Comparison of ENCODE assay signal across 29 cellular contexts in the genomic region with DNA sequence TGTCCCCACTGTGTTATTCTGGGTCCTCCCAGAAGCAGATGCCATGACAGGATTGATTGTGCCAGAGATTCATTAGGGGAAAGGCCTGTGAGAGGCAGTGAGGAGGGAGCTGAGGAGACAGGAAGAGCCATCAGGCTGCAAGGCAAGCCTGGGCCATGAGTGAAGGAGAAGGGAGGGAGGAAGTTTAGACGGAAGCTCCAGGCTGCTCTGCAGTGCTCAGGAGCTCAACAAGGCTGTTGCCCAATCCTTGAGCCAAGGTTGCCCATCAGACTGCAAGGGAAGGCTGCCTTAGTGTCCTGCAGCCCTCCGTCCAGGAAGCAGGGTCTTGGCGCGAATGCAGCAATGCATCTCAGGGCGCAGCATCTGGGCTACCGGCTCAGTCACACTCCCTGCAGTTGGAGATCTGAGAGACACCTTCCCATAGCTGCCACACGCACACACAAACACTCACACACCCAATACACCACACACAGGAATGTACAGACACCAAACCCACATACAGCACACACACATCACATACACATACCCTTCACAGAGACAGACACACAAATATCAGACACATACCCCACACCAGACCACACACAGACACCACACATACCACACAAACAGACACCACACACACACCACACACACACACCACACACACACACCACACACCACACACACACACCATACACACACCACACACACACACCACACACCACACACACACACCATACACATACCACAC.
A peak's percentile ranks its signal among the peaks of the same experiment; 100 is the strongest.
DNase-seq lines count a peak whose midpoint lies in the region; FAIRE-seq and TF ChIP-seq lines count a peak whose summit lies in the region.
"Had no signal": no experiment of that assay in that cellular context is flagged by ENCODE, and none has a peak within 500 bp of the region (broad histone marks: within the 10 kb centered on the region; RNA-seq: fewer than 3 reads in every experiment).

No MANE protein-coding gene starts in this region.

- H3K4me3 ChIP-seq in mammary epithelial cell (replicated peaks in 1 of 3; ENCODE audit: insufficient read depth in 1 of 3, low read depth in 2 of 3, low read length in 3 of 3) (no peak overlapping the region), breast epithelium (no peak overlapping the region), keratinocyte (ENCODE audit: control insufficient read depth in 2 of 3, extremely low read depth in 1 of 3, insufficient read depth in 2 of 3, low read depth in 1 of 3, low read length in 3 of 3) (no peak overlapping the region)
- H3K4me3 ChIP-seq: gastrocnemius medialis, pancreas, stomach, transverse colon had no signal

- peaks cover 0 to 10% (median 3%) of the 10 kb centered on the region in 3 donors for H3K27me3 Mint-ChIP-seq in CD14-positive monocyte (ENCODE audit: low read depth in 3 of 3)
- H3K27me3 Mint-ChIP-seq: B cell, naive B cell had no signal

- no peaks in the 10 kb centered on the region for H3K36me3 Mint-ChIP-seq in CD14-positive monocyte
- H3K36me3 Mint-ChIP-seq: activated naive CD4-positive, alpha-beta T cell treated with anti-CD3 and anti-CD28 coated beads, Interleukin-2, amount 10 ng/mL, durations not matched to agents 7 days and 5 days; naive B cell; T-cell had no signal

- 84% methylated on average over 7 of the region's 7 CpGs for WGBS in mammary epithelial cell (ENCODE audit: low coverage, missing lambda C conversion rate)

- H3K4me1 ChIP-seq in mammary epithelial cell (ENCODE audit: insufficient read depth, low read length) (peaks cover 29% of the 10 kb centered on the region), breast epithelium (no peaks in the 10 kb centered on the region), keratinocyte (ENCODE audit: control insufficient read depth, extremely low read depth, insufficient read depth, low read length) (peaks cover 29% of the 10 kb centered on the region)
- H3K4me1 ChIP-seq: gastrocnemius medialis had no signal

- FAIRE-seq in keratinocyte (lab: Jason Lieb, UNC) (peak; percentile 65), urothelium cell line (lab: Jason Lieb, UNC) (peak; percentile 99)
- FAIRE-seq: A204.1, kidney, pancreas had no signal

- dilution Hi-C loops in mammary epithelial cell (cut with HindIII; ENCODE audit: low sequenced_read_pairs) (no loop called here), keratinocyte (cut with MboI; ENCODE audit: extremely low pct_ligation_motif_present, low sequenced_read_pairs) (no loop called here)

- BruUV-seq in mammary epithelial cell (replicated peaks; lab: Mats Ljungman, UMichigan), result no TSS peak

- in situ Hi-C loops in mammary epithelial cell (cut with MboI; ENCODE audit: low sequenced_read_pairs in 2 of 2), result no loop called here

- no peak for TF ChIP-seq POLR2A in breast epithelium (IDR thresholded peaks at IDR 0.05)

- peaks cover 27% of the 10 kb centered on the region for H3K4me1 Mint-ChIP-seq in CD14-positive monocyte
- H3K4me1 Mint-ChIP-seq: activated naive CD4-positive, alpha-beta T cell treated with anti-CD3 and anti-CD28 coated beads, Interleukin-2, amount 10 ng/mL, durations not matched to agents 7 days and 5 days; T-cell had no signal

- intact Hi-C loops in mammary epithelial cell (cut with micrococcal nuclease), result loop anchor here (5.0 kb wide), 1 partner anchor 71 kb away; no protein-coding TSS in a partner anchor
- intact Hi-C loops in breast epithelium (cut with DNase I; ENCODE audit: low total_unique reads), result loop anchor here (5.0 to 10.0 kb wide), 2 partner anchors 138 to 1161 kb away; no protein-coding TSS in a partner anchor
- intact Hi-C loops in CD14-positive monocyte (cut with micrococcal nuclease), result no loop called here

- H2AFZ ChIP-seq in mammary epithelial cell (ENCODE audit: low read depth, low read length) (peak overlapping the region; percentile 70), keratinocyte (ENCODE audit: control insufficient read depth, low read length) (peak overlapping the region; percentile 59)

- TF ChIP-seq CTCF in mammary epithelial cell (conservative IDR thresholded peaks at IDR 0.05 in 1 of 2, IDR thresholded peaks at IDR 0.05 in 1 of 2; ENCODE audit: extremely low read depth in 1 of 2, insufficient read depth in 1 of 2, low read depth in 1 of 2, low read length in 2 of 2) (no peak), breast epithelium (IDR thresholded peaks at IDR 0.05) (no peak), keratinocyte (optimal IDR thresholded peaks at IDR 0.05 in 1 of 3, IDR thresholded peaks at IDR 0.05 in 1 of 3, conservative IDR thresholded peaks at IDR 0.05 in 1 of 3; ENCODE audit: extremely low read depth in 1 of 3, insufficient read depth in 2 of 3, low read length in 3 of 3) (no peak), CD14-positive monocyte (IDR thresholded peaks at IDR 0.05) (no peak)

- DNase-seq in mammary epithelial cell (no peak), breast epithelium (ENCODE audit: low spot score in 2 of 2) (no peak), SK-N-DZ (ENCODE audit: low spot score) (peak; percentile 52), keratinocyte (ENCODE audit: low read depth, low spot score) (no peak), urothelium cell line (ENCODE audit: low spot score) (no peak), islet precursor cell (no peak), T1000 (lab: John Stamatoyannopoulos, UW) (no peak), CD14-positive monocyte (ENCODE audit: low spot score) (no peak)
- DNase-seq: activated CD4-positive, alpha-beta T cell treated with anti-CD3 and anti-CD28 coated beads for 4 hours; activated naive CD4-positive, alpha-beta T cell treated with anti-CD3 and anti-CD28 coated beads, Interleukin-2, amount 10 ng/mL, durations not matched to agents 7 days and 5 days; activated T-cell treated with anti-CD3 and anti-CD28 coated beads, Interleukin-2, amount 50 U/mL, for 72 hours; aorta; cerebellar nuclear complex; effector CD8-positive, alpha-beta T cell; gastrocnemius medialis; hypothalamus; kidney; MV-4-11; naive B cell; NCI-H187; NCI-H774; right cardiac atrium; SHP77; stomach; T-cell; transverse colon had no signal

- peaks cover 0 to 2% (median 0%) of the 10 kb centered on the region in 7 donors for H3K9me3 Mint-ChIP-seq in CD14-positive monocyte
- H3K9me3 Mint-ChIP-seq: activated naive CD4-positive, alpha-beta T cell treated with anti-CD3 and anti-CD28 coated beads, Interleukin-2, amount 10 ng/mL, durations not matched to agents 7 days and 5 days; activated T-cell treated with anti-CD3 and anti-CD28 coated beads, Interleukin-2, amount 50 U/mL, for 72 hours; naive B cell; T-cell had no signal

- H3K79me2 ChIP-seq in mammary epithelial cell (ENCODE audit: insufficient read depth, low read length), result no peaks in the 10 kb centered on the region
- no peaks in the 10 kb centered on the region for H3K79me2 ChIP-seq in keratinocyte (ENCODE audit: control insufficient read depth, insufficient read depth, low read length)

- no peak overlapping the region for H3K4me3 Mint-ChIP-seq in CD14-positive monocyte
- H3K4me3 Mint-ChIP-seq: activated naive CD4-positive, alpha-beta T cell treated with anti-CD3 and anti-CD28 coated beads, Interleukin-2, amount 10 ng/mL, durations not matched to agents 7 days and 5 days; activated T-cell treated with anti-CD3 and anti-CD28 coated beads, Interleukin-2, amount 50 U/mL, for 72 hours; B cell; naive B cell; T-cell had no signal

- H3K27me3 ChIP-seq in mammary epithelial cell (ENCODE audit: insufficient read depth, low read length) (no peaks in the 10 kb centered on the region), breast epithelium (no peaks in the 10 kb centered on the region), keratinocyte (ENCODE audit: control insufficient read depth, extremely low read depth, insufficient read depth, low read length) (no peaks in the 10 kb centered on the region)
- H3K27me3 ChIP-seq: gastrocnemius medialis, pancreas, stomach, transverse colon had no signal

- CTCF ChIA-PET in mammary epithelial cell (lab: Charles Lee; ENCODE audit: low non-redundant PET), result no interaction called here

- H3K27ac Mint-ChIP-seq in CD14-positive monocyte, result no peak overlapping the region
- H3K27ac Mint-ChIP-seq: activated naive CD4-positive, alpha-beta T cell treated with anti-CD3 and anti-CD28 coated beads, Interleukin-2, amount 10 ng/mL, durations not matched to agents 7 days and 5 days; activated T-cell treated with anti-CD3 and anti-CD28 coated beads, Interleukin-2, amount 50 U/mL, for 72 hours; B cell; T-cell had no signal

- H3K36me3 ChIP-seq in mammary epithelial cell (ENCODE audit: insufficient read depth, low read length) (no peaks in the 10 kb centered on the region), breast epithelium (no peaks in the 10 kb centered on the region), keratinocyte (ENCODE audit: control insufficient read depth in 2 of 2, extremely low read depth in 1 of 2, insufficient read depth in 2 of 2, low read length in 2 of 2) (no peaks in the 10 kb centered on the region)
- H3K36me3 ChIP-seq: gastrocnemius medialis, pancreas, stomach, transverse colon had no signal

- H3K4me2 ChIP-seq in mammary epithelial cell (ENCODE audit: insufficient read depth, low read depth, low read length) (no peak overlapping the region), keratinocyte (ENCODE audit: control insufficient read depth, extremely low read depth, insufficient read depth, low read depth, low read length) (no peak overlapping the region)

- H3K9me3 ChIP-seq in mammary epithelial cell (replicated peaks; ENCODE audit: insufficient read depth, low read length), result no peaks in the 10 kb centered on the region
- H3K9me3 ChIP-seq in breast epithelium, result no peaks in the 10 kb centered on the region
- H3K9me3 ChIP-seq in keratinocyte (ENCODE audit: control insufficient read depth, low read depth, low read length), result no peaks in the 10 kb centered on the region
- H3K9me3 ChIP-seq: gastrocnemius medialis, pancreas, stomach, transverse colon had no signal

- no peak overlapping the region for H3K9ac ChIP-seq in mammary epithelial cell (ENCODE audit: insufficient read depth, low read length)
- H3K9ac ChIP-seq in keratinocyte (ENCODE audit: control insufficient read depth, extremely low read depth, insufficient read depth, low read length), result no peak overlapping the region

- H3K9me1 ChIP-seq in keratinocyte (ENCODE audit: control insufficient read depth, extremely low read depth, insufficient read depth, low read length), result no peaks in the 10 kb centered on the region

- H4K20me1 ChIP-seq in mammary epithelial cell (ENCODE audit: insufficient read depth, low read length), result no peaks in the 10 kb centered on the region
- no peaks in the 10 kb centered on the region for H4K20me1 ChIP-seq in keratinocyte (ENCODE audit: control insufficient read depth, extremely low read depth, insufficient read depth, low read length)

- H3K27ac ChIP-seq in mammary epithelial cell (ENCODE audit: insufficient read depth, low read depth, low read length) (no peak overlapping the region), breast epithelium (no peak overlapping the region), keratinocyte (ENCODE audit: control insufficient read depth, insufficient read depth, low read length) (no peak overlapping the region)
- H3K27ac ChIP-seq: gastrocnemius medialis, pancreas, stomach, transverse colon had no signal

Comparison
In these comparisons a context has a peak if more than half of its experiments do, and no peak if none do; other contexts are left out.
1. intact Hi-C loops: an anchor here in mammary epithelial cell (5.0 kb wide) and breast epithelium (5.0 to 10.0 kb wide); none called in CD14-positive monocyte.